8 cellular contexts compared by ENCODE assay signal in genomic region chr3:53299611-53300023, GRCh38. TPM values are rescaled to one million over a fixed set of nuclear protein-coding genes. Genes with fewer than 3 reads are reported as not detected.
DNase-seq lines count a peak whose midpoint lies in the region; FAIRE-seq and TF ChIP-seq lines count a peak whose summit lies in the region.
"Not testable (repeated sequence)": the region's sequence is repeated elsewhere in the genome, so short reads cannot be mapped to it uniquely, and the experiment has no call there.

No MANE protein-coding gene starts in this region.

- H3K79me2 ChIP-seq in hepatocyte, parathyroid adenoma: not testable (repeated sequence)

- H3K4me1 ChIP-seq in hepatocyte (ENCODE audit: insufficient read depth); parathyroid adenoma: not testable (repeated sequence)

- H2AFZ ChIP-seq in hepatocyte, parathyroid adenoma: not testable (repeated sequence)

- 0 out of 2 replicates have a peak overlapping the region, but pooled peaks have one; percentile 2 for H3K27ac ChIP-seq in VCaP
- H3K27ac ChIP-seq in hepatocyte = not testable (repeated sequence)
- H3K27ac ChIP-seq in parathyroid adenoma = peak overlapping the region; percentile 2

- not testable (repeated sequence) for H3K4me3 ChIP-seq in hepatocyte; parathyroid adenoma (ENCODE audit: low read depth, low read length)

- H3K27me3 ChIP-seq in hepatocyte; parathyroid adenoma (ENCODE audit: control insufficient read depth, insufficient read depth, low read length): not testable (repeated sequence)

- H3K9me3 ChIP-seq in hepatocyte (ENCODE audit: low read depth); parathyroid adenoma (ENCODE audit: control insufficient read depth, low read length): not testable (repeated sequence)

- not testable (repeated sequence) for H3K4me2 ChIP-seq in hepatocyte; parathyroid adenoma (ENCODE audit: low read length)

- H3K9me2 ChIP-seq in hepatocyte (replicated peaks; ENCODE audit: insufficient read depth) = not testable (repeated sequence)

- FAIRE-seq in A204.1 (lab: Jason Lieb, UNC) = peak; percentile 98

- peak; percentile 79 for TF ChIP-seq CTCF in GM10266 (IDR thresholded peaks at IDR 0.05; ENCODE audit: control insufficient read depth, insufficient read depth, low read depth, missing control alignments)
- peak; percentile 87 for TF ChIP-seq CTCF in VCaP (conservative IDR thresholded peaks at IDR 0.05)
- TF ChIP-seq CTCF in hepatocyte (IDR thresholded peaks at IDR 0.05; ENCODE audit: poor library complexity) = peak; percentile 93
- TF ChIP-seq CTCF in parathyroid adenoma (IDR thresholded peaks at IDR 0.05) = peak; percentile 90

- H4K20me1 ChIP-seq in hepatocyte (ENCODE audit: insufficient read depth, poor library complexity, severe bottlenecking) = not testable (repeated sequence)

- H3K9ac ChIP-seq in parathyroid adenoma = not testable (repeated sequence)

- WGBS in hepatocyte (ENCODE audit: low lambda C conversion rate, missing lambda C conversion rate) = 45% methylated on average over 5 of the region's 5 CpGs

- DNase-seq in GM10266 (ENCODE audit: extremely low spot score) = peak; percentile 52
- peak; percentile 14 for DNase-seq in HuH-7 (ENCODE audit: low spot score)
- peak; percentile 36 for DNase-seq in NCI-H69 (lab: John Stamatoyannopoulos, UW)
- peak; percentile 86 for DNase-seq in dedifferentiated amniotic fluid mesenchymal stem cell (ENCODE audit: extremely low spot score)
- peak; percentile 82 for DNase-seq in hepatocyte (ENCODE audit: low spot score)

- not testable (repeated sequence) for H3K36me3 ChIP-seq in hepatocyte (replicated peaks; ENCODE audit: insufficient read depth, low read depth); parathyroid adenoma (ENCODE audit: control insufficient read depth, insufficient read depth, low read length)

RNA-seq across cellular contexts. Expression of gene TKT, which starts 43.8 kb away (rescaled TPM):
- 222 and 265 TPM in 2 replicates for total RNA-seq in hepatocyte
- polyA plus RNA-seq in hepatocyte = 136 and 149 TPM in 2 replicates

RNA-seq across cellular contexts. Expression of gene DCP1A, which starts 47.7 kb away (rescaled TPM):
- 20.4 and 23.0 TPM in 2 replicates for total RNA-seq in hepatocyte
- 28.2 and 34.5 TPM in 2 replicates for polyA plus RNA-seq in hepatocyte

Comparison
In these comparisons a context has a peak if more than half of its experiments do, and no peak if none do; other contexts are left out.
1. DNase-seq: peak in every context shown above with its lines; median percentile 86 in dedifferentiated amniotic fluid mesenchymal stem cell; 82 in hepatocyte; 52 in GM10266; 36 in NCI-H69; 14 in HuH-7.